In genomic region chr2:43269706-43270105, GRCh38 we compare ENCODE assay signal across 9 cellular contexts. TPM values are rescaled to one million over a fixed set of nuclear protein-coding genes. Genes with fewer than 3 reads are reported as not detected.
DNase-seq lines count a peak whose midpoint lies in the region; ATAC-seq, FAIRE-seq and TF ChIP-seq lines count a peak whose summit lies in the region.
"Had no signal": no experiment of that assay in that cellular context is flagged by ENCODE, and none has a peak within 500 bp of the region (broad histone marks: within the 10 kb centered on the region; RNA-seq: fewer than 3 reads in every experiment).

No MANE protein-coding gene starts in this region.

- H3K9ac ChIP-seq in keratinocyte (ENCODE audit: control insufficient read depth, extremely low read depth, insufficient read depth, low read length): no peak overlapping the region

- peaks cover 3% of the 10 kb centered on the region for H3K9me1 ChIP-seq in keratinocyte (ENCODE audit: control insufficient read depth, extremely low read depth, insufficient read depth, low read length)

- no peak overlapping the region for H3K4me3 ChIP-seq in keratinocyte (ENCODE audit: control insufficient read depth in 2 of 3, extremely low read depth in 1 of 3, insufficient read depth in 2 of 3, low read depth in 1 of 3, low read length in 3 of 3)

- no peak overlapping the region for H2AFZ ChIP-seq in keratinocyte (ENCODE audit: control insufficient read depth, low read length)

- H4K20me1 ChIP-seq in keratinocyte (ENCODE audit: control insufficient read depth, extremely low read depth, insufficient read depth, low read length): no peaks in the 10 kb centered on the region

- no peak for TF ChIP-seq CTCF in keratinocyte (optimal IDR thresholded peaks at IDR 0.05 in 1 of 3, IDR thresholded peaks at IDR 0.05 in 1 of 3, conservative IDR thresholded peaks at IDR 0.05 in 1 of 3; ENCODE audit: extremely low read depth in 1 of 3, insufficient read depth in 2 of 3, low read length in 3 of 3)

- H3K4me2 ChIP-seq in keratinocyte (ENCODE audit: control insufficient read depth, extremely low read depth, insufficient read depth, low read depth, low read length): no peak overlapping the region

- peak; percentile 17 for FAIRE-seq in keratinocyte (lab: Jason Lieb, UNC)

- peaks cover 2 to 3% of the 10 kb centered on the region in 2 experiments for H3K36me3 ChIP-seq in keratinocyte (ENCODE audit: control insufficient read depth in 2 of 2, extremely low read depth in 1 of 2, insufficient read depth in 2 of 2, low read length in 2 of 2)
- H3K36me3 ChIP-seq: WERI-Rb-1 had no signal

- no peaks in the 10 kb centered on the region for H3K9me3 ChIP-seq in keratinocyte (ENCODE audit: control insufficient read depth, low read depth, low read length)

- DNase-seq in HS-5 (ENCODE audit: low read depth) (peak; percentile 23), astrocyte of the hippocampus (ENCODE audit: low read depth, low spot score) (peak; percentile 88), keratinocyte (ENCODE audit: low read depth, low spot score) (no peak), stromal cell of bone marrow (ENCODE audit: low read depth) (peak; percentile 86), HuH-7.5 (ENCODE audit: low spot score) (no peak), DMS53 treated with DMSO at 0.1 percent for 48 hours (lab: John Stamatoyannopoulos, UW; ENCODE audit: unreplicated experiment) (no peak), GM19240 (ENCODE audit: insufficient read length, low spot score) (no peak)

- dilution Hi-C loops in keratinocyte (cut with MboI; ENCODE audit: extremely low pct_ligation_motif_present, low sequenced_read_pairs): no loop called here

- no peak overlapping the region for H3K27ac ChIP-seq in keratinocyte (ENCODE audit: control insufficient read depth, insufficient read depth, low read length)

- H3K79me2 ChIP-seq in keratinocyte (ENCODE audit: control insufficient read depth, insufficient read depth, low read length): no peaks in the 10 kb centered on the region

- H3K27me3 ChIP-seq in keratinocyte (ENCODE audit: control insufficient read depth, extremely low read depth, insufficient read depth, low read length): no peaks in the 10 kb centered on the region

- no peak for ATAC-seq in GM19397 (IDR thresholded peaks at IDR 0.05; ENCODE audit: unreplicated experiment)

- H3K4me1 ChIP-seq in keratinocyte (ENCODE audit: control insufficient read depth, extremely low read depth, insufficient read depth, low read length): peaks cover 20% of the 10 kb centered on the region

RNA-seq across cellular contexts. Expression of gene ZFP36L2, which starts 43.3 kb away (rescaled TPM):
- 27.1 to 52.4 TPM (median 48.5 TPM) in 3 replicates for polyA plus RNA-seq in keratinocyte
- 190 TPM for polyA plus RNA-seq in keratinocyte (2011; ENCODE audit: low read depth)
- polyA plus RNA-seq in keratinocyte (2011; cell fraction: cytosol; rRNA removed): 38.1 and 45.1 TPM in 2 replicates
- polyA plus RNA-seq in keratinocyte (2011; cell fraction: nucleus; rRNA removed): 77.7 and 84.9 TPM in 2 replicates
- polyA plus RNA-seq in keratinocyte (2012; ENCODE audit: low replicate concordance): 151 and 162 TPM in 2 replicates
- polyA minus RNA-seq in keratinocyte: 7.8 to 24.2 TPM (median 16.0 TPM) in 3 replicates
- 89.6 TPM for polyA minus RNA-seq in keratinocyte (2011; cell fraction: cytosol; rRNA and poly(A)+ RNA removed)
- 50.5 and 70.1 TPM in 2 replicates for polyA minus RNA-seq in keratinocyte (2011; cell fraction: nucleus; rRNA and poly(A)+ RNA removed)

Comparison
In these comparisons a context has a peak if more than half of its experiments do, and no peak if none do; other contexts are left out.
1. DNase-seq: peak in HS-5 (single experiment), astrocyte of the hippocampus (single experiment) and stromal cell of bone marrow (single experiment); none in keratinocyte (single experiment), HuH-7.5 (single experiment), DMS53 treated with DMSO at 0.1 percent for 48 hours (single experiment) and GM19240 (single experiment).